8 cellular contexts compared by ENCODE assay signal in genomic region chr10:3873728-3874461, GRCh38.
DNase-seq lines count a peak whose midpoint lies in the region; ATAC-seq lines count a peak whose summit lies in the region.

No MANE protein-coding gene starts in this region.

- H3K36me3 Mint-ChIP-seq in activated CD8-positive, alpha-beta memory T cell treated with anti-CD3 and anti-CD28 coated beads, Interleukin-2, amount 10 ng/mL, durations not matched to agents 7 days and 5 days: no peaks in the 10 kb centered on the region
- H3K36me3 Mint-ChIP-seq in activated naive CD8-positive, alpha-beta T cell treated with anti-CD3 and anti-CD28 coated beads, Interleukin-2, amount 50 U/mL, for 24 hours (ENCODE audit: low read depth): no peaks in the 10 kb centered on the region

- H3K9me3 Mint-ChIP-seq in activated CD8-positive, alpha-beta memory T cell treated with anti-CD3 and anti-CD28 coated beads, Interleukin-2, amount 10 ng/mL, durations not matched to agents 7 days and 5 days (ENCODE audit: low read depth): no peaks in the 10 kb centered on the region
- peaks cover 4% of the 10 kb centered on the region for H3K9me3 Mint-ChIP-seq in activated naive CD8-positive, alpha-beta T cell treated with anti-CD3 and anti-CD28 coated beads, Interleukin-2, amount 50 U/mL, for 24 hours

- H3K27ac Mint-ChIP-seq in activated CD8-positive, alpha-beta memory T cell treated with anti-CD3 and anti-CD28 coated beads, Interleukin-2, amount 10 ng/mL, durations not matched to agents 7 days and 5 days: peak overlapping the region; percentile 79
- peak overlapping the region; percentile 94 for H3K27ac Mint-ChIP-seq in activated naive CD8-positive, alpha-beta T cell treated with anti-CD3 and anti-CD28 coated beads, Interleukin-2, amount 50 U/mL, for 24 hours

- H3K4me3 Mint-ChIP-seq in activated CD8-positive, alpha-beta memory T cell treated with anti-CD3 and anti-CD28 coated beads, Interleukin-2, amount 10 ng/mL, durations not matched to agents 7 days and 5 days: no peak overlapping the region
- peak overlapping the region; percentile 43 for H3K4me3 Mint-ChIP-seq in activated naive CD8-positive, alpha-beta T cell treated with anti-CD3 and anti-CD28 coated beads, Interleukin-2, amount 50 U/mL, for 24 hours

- ATAC-seq in activated CD8-positive, alpha-beta memory T cell treated with anti-CD3 and anti-CD28 coated beads, Interleukin-2, amount 10 ng/mL, durations not matched to agents 7 days and 5 days: peak; percentile 63
- ATAC-seq in HG02642 (IDR thresholded peaks at IDR 0.05; ENCODE audit: poor library complexity, unreplicated experiment): peak; percentile 54
- ATAC-seq in activated naive CD8-positive, alpha-beta T cell treated with anti-CD3 and anti-CD28 coated beads, Interleukin-2, amount 50 U/mL, for 24 hours: peak; percentile 62

- no peak for DNase-seq in activated CD8-positive, alpha-beta memory T cell treated with anti-CD3 and anti-CD28 coated beads, Interleukin-2, amount 10 ng/mL, durations not matched to agents 7 days and 5 days
- DNase-seq in activated CD8-positive, alpha-beta memory T cell treated with anti-CD3 and anti-CD28 coated beads, Interleukin-2, amount 50 U/mL, for 4 hours: no peak
- peak; percentile 37 for DNase-seq in NCI-H1436 treated with DMSO at 0.1 percent for 48 hours (lab: John Stamatoyannopoulos, UW)
- DNase-seq in activated naive CD8-positive, alpha-beta T cell treated with anti-CD3 and anti-CD28 coated beads, Interleukin-2, amount 50 U/mL, for 24 hours: no peak
- DNase-seq in kidney tubule cell (ENCODE audit: low spot score): peak; percentile 82
- no peak for DNase-seq in globus pallidus (ENCODE audit: low spot score)
- no peak for DNase-seq in hypothalamus (lab: John Stamatoyannopoulos, UW)

- H3K4me1 Mint-ChIP-seq in activated CD8-positive, alpha-beta memory T cell treated with anti-CD3 and anti-CD28 coated beads, Interleukin-2, amount 10 ng/mL, durations not matched to agents 7 days and 5 days: peaks cover 48% of the 10 kb centered on the region
- H3K4me1 Mint-ChIP-seq in activated naive CD8-positive, alpha-beta T cell treated with anti-CD3 and anti-CD28 coated beads, Interleukin-2, amount 50 U/mL, for 24 hours: peaks cover 68% of the 10 kb centered on the region

- CTCF ChIA-PET in activated CD8-positive, alpha-beta memory T cell treated with anti-CD3 and anti-CD28 coated beads, Interleukin-2, amount 10 ng/mL, durations not matched to agents 7 days and 5 days (lab: Charles Lee): interaction anchor here (1.1 to 1.4 kb wide), 2 partner anchors 21 to 676 kb away, joined by 3 to 4 read pairs; no protein-coding TSS in a partner anchor

- no peaks in the 10 kb centered on the region for H3K27me3 Mint-ChIP-seq in activated CD8-positive, alpha-beta memory T cell treated with anti-CD3 and anti-CD28 coated beads, Interleukin-2, amount 10 ng/mL, durations not matched to agents 7 days and 5 days
- no peaks in the 10 kb centered on the region for H3K27me3 Mint-ChIP-seq in activated naive CD8-positive, alpha-beta T cell treated with anti-CD3 and anti-CD28 coated beads, Interleukin-2, amount 50 U/mL, for 24 hours

Comparison
In these comparisons a context has a peak if more than half of its experiments do, and no peak if none do; other contexts are left out.
1. DNase-seq: peak in NCI-H1436 treated with DMSO at 0.1 percent for 48 hours (single experiment) and kidney tubule cell (single experiment); none in activated CD8-positive, alpha-beta memory T cell treated with anti-CD3 and anti-CD28 coated beads, Interleukin-2, amount 10 ng/mL, durations not matched to agents 7 days and 5 days (single experiment), activated CD8-positive, alpha-beta memory T cell treated with anti-CD3 and anti-CD28 coated beads, Interleukin-2, amount 50 U/mL, for 4 hours (single experiment), activated naive CD8-positive, alpha-beta T cell treated with anti-CD3 and anti-CD28 coated beads, Interleukin-2, amount 50 U/mL, for 24 hours (single experiment), globus pallidus (single experiment) and hypothalamus (0 of 51).
2. Peak in every context shown above with its lines, with median percentiles within 50 percentile points of each other: ATAC-seq.